27 cellular contexts compared by ENCODE assay signal in the genomic region with DNA sequence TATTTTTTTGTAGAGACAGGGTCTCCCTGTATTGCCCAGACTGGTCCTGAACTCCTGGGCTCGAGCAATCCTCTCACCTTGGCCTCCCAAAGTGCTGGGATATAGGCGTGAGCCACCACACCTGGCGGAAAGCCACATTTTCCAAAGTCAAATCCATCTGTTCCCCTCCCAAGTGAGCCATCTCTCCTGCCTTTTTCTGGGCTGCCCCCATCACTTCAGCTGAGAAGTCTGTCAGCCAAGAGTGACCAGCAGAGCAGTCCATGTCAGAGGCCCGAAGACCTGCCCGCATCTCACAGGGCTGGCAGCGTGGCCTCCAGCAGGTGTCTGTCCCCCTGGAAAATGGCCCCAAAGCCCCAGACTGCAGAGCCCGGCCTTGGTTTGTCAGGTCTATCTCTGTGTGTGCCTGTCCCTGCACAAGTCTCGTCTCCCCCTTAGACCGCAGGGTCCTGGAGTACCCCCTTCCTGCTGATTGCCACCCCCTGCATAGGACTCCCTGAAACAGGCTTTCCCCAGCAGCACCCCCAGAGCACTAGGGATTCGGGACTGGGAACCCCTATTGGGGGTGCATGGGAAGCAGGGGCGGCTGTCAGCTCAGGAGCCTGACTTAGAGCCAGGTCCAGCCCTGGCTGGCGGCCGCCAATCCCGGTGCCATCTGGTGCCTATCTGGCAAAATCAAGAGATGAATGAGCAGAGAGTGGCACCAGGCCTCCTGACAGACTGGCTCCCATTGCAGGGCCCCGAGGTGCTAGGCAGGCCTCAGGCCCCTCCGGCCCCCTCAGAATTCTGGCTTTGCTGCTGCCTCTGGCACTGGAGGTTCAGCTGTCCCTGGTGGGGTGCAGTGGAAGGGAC. TPM values are rescaled to one million over a fixed set of nuclear protein-coding genes. Genes with fewer than 3 reads are reported as not detected.
"Had no signal": no experiment of that assay in that cellular context is flagged by ENCODE, and none has a peak within 500 bp of the region (broad histone marks: within the 10 kb centered on the region; RNA-seq: fewer than 3 reads in every experiment).

No MANE protein-coding gene starts in this region.

- H3K4me3 ChIP-seq: esophagus muscularis mucosa, gastrocnemius medialis, heart right ventricle, spleen, testis, tibial nerve had no signal

- H3K4me3 Mint-ChIP-seq: effector memory CD8-positive, alpha-beta T cell; naive thymus-derived CD4-positive, alpha-beta T cell; nephron progenitor cell; stimulated activated memory B cell treated with anti-CD40 and anti-IgM and Interleukin-4, amounts not matched to agents 10 μg/mL and 1 μg/mL and 100 μg/mL, for 72 hours; stimulated activated naive CD8-positive, alpha-beta T cell treated with anti-CD3 and anti-CD28 coated beads, Interleukin-15, Interleukin-2, amounts not matched to agents 100 ng/mL and 50 ng/mL, for 24 hours had no signal

- FAIRE-seq: islet of Langerhans had no signal

- ATAC-seq: effector memory CD8-positive, alpha-beta T cell; gastrocnemius medialis; heart right ventricle; left lobe of liver; naive thymus-derived CD4-positive, alpha-beta T cell; sciatic nerve; stimulated activated memory B cell treated with anti-CD40 and anti-IgM and Interleukin-4, amounts not matched to agents 10 μg/mL and 1 μg/mL and 100 μg/mL, for 72 hours had no signal

- H3K27ac ChIP-seq: epithelial cell of prostate, esophagus muscularis mucosa, gastrocnemius medialis, heart right ventricle, neutrophil, spleen, testis, tibial nerve had no signal

- H3K36me3 ChIP-seq: neutrophil had no signal

- H3K27ac Mint-ChIP-seq: effector memory CD8-positive, alpha-beta T cell; naive thymus-derived CD4-positive, alpha-beta T cell; nephron progenitor cell; stimulated activated memory B cell treated with anti-CD40 and anti-IgM and Interleukin-4, amounts not matched to agents 10 μg/mL and 1 μg/mL and 100 μg/mL, for 72 hours; stimulated activated naive CD8-positive, alpha-beta T cell treated with anti-CD3 and anti-CD28 coated beads, Interleukin-15, Interleukin-2, amounts not matched to agents 100 ng/mL and 50 ng/mL, for 24 hours had no signal

- H3K9me3 ChIP-seq: esophagus muscularis mucosa, gastrocnemius medialis, heart right ventricle, neutrophil, spleen, testis, tibial nerve had no signal

- H3K27me3 ChIP-seq: esophagus muscularis mucosa, gastrocnemius medialis, heart right ventricle, spleen, testis, tibial nerve had no signal

- H3K27me3 Mint-ChIP-seq: effector memory CD8-positive, alpha-beta T cell; naive thymus-derived CD4-positive, alpha-beta T cell; stimulated activated memory B cell treated with anti-CD40 and anti-IgM and Interleukin-4, amounts not matched to agents 10 μg/mL and 1 μg/mL and 100 μg/mL, for 72 hours; stimulated activated naive CD8-positive, alpha-beta T cell treated with anti-CD3 and anti-CD28 coated beads, Interleukin-15, Interleukin-2, amounts not matched to agents 100 ng/mL and 50 ng/mL, for 24 hours had no signal

- DNase-seq: effector memory CD8-positive, alpha-beta T cell; gastrocnemius medialis; heart right ventricle; hypothalamus; mammary epithelial cell; naive thymus-derived CD4-positive, alpha-beta T cell; nephron progenitor cell; spleen; stimulated activated CD4-positive, alpha-beta T cell treated with anti-CD3 and anti-CD28 coated beads, Interleukin-15, amount 100 ng/mL, for 24 hours; stimulated activated CD4-positive, alpha-beta T cell treated with anti-CD3 and anti-CD28 coated beads, Interleukin-1b, Interleukin-23, amount 100 ng/mL, for 48 hours; stimulated activated CD4-positive, alpha-beta T cell treated with anti-CD3 and anti-CD28 coated beads, Interleukin-4, amount 100 ng/mL, for 24 hours; testis had no signal

RNA-seq across cellular contexts. Expression of a gene that starts 52.8 kb away (rescaled TPM):
- total RNA-seq: esophagus muscularis mucosa, fibroblast of villous mesenchyme, gastrocnemius medialis, left lobe of liver, mammary epithelial cell, mesenteric fat pad, osteocyte, pulmonary artery endothelial cell, sciatic nerve, skeletal muscle tissue, ureter had no signal
- polyA plus RNA-seq: heart right ventricle, mammary epithelial cell had no signal
